32 cellular contexts compared by ENCODE assay signal in genomic region chr6:114361036-114361435, GRCh38. TPM values are rescaled to one million over a fixed set of nuclear protein-coding genes. Genes with fewer than 3 reads are reported as not detected.
"Had no signal": no experiment of that assay in that cellular context is flagged by ENCODE, and none has a peak within 500 bp of the region (broad histone marks: within the 10 kb centered on the region; RNA-seq: fewer than 3 reads in every experiment).

No MANE protein-coding gene starts in this region.

- H3K79me2 ChIP-seq: parathyroid adenoma had no signal

- H2AFZ ChIP-seq: parathyroid adenoma had no signal

- H3K27ac Mint-ChIP-seq: nephron; neural progenitor cell; progenitor cell of endocrine pancreas; stimulated activated effector memory CD8-positive, alpha-beta T cell treated with anti-CD3 and anti-CD28 coated beads, Interleukin-12 subunit alpha, Interleukin-12 subunit beta, amount 100 ng/mL, for 72 hours; stimulated activated naive B cell treated with anti-CD40 and anti-IgM and Interleukin-4, amounts not matched to agents 10 μg/mL and 1 μg/mL and 100 μg/mL, for 72 hours; stimulated activated naive CD8-positive, alpha-beta T cell treated with anti-CD3 and anti-CD28 coated beads, Interleukin-15, Interleukin-2, amounts not matched to agents 100 ng/mL and 50 ng/mL, for 24 hours had no signal

- H3K27me3 ChIP-seq: neural progenitor cell, ovary, right lobe of liver, sigmoid colon, stomach, thyroid gland, tibial nerve, upper lobe of left lung, vagina had no signal

- H3K36me3 Mint-ChIP-seq: neural progenitor cell; stimulated activated effector memory CD8-positive, alpha-beta T cell treated with anti-CD3 and anti-CD28 coated beads, Interleukin-12 subunit alpha, Interleukin-12 subunit beta, amount 100 ng/mL, for 72 hours; stimulated activated naive B cell treated with anti-CD40 and anti-IgM and Interleukin-4, amounts not matched to agents 10 μg/mL and 1 μg/mL and 100 μg/mL, for 72 hours had no signal

- H3K36me3 ChIP-seq: neural progenitor cell, ovary, right lobe of liver, sigmoid colon, stomach, thoracic aorta, thyroid gland, tibial nerve, upper lobe of left lung, vagina had no signal

- H3K4me1 Mint-ChIP-seq: nephron; stimulated activated effector memory CD8-positive, alpha-beta T cell treated with anti-CD3 and anti-CD28 coated beads, Interleukin-12 subunit alpha, Interleukin-12 subunit beta, amount 100 ng/mL, for 72 hours; stimulated activated naive B cell treated with anti-CD40 and anti-IgM and Interleukin-4, amounts not matched to agents 10 μg/mL and 1 μg/mL and 100 μg/mL, for 72 hours had no signal

- H3K9ac ChIP-seq: neural progenitor cell, parathyroid adenoma had no signal

- ATAC-seq: psoas muscle; right cardiac atrium; right lobe of liver; stimulated activated effector memory CD8-positive, alpha-beta T cell treated with anti-CD3 and anti-CD28 coated beads, Interleukin-12 subunit alpha, Interleukin-12 subunit beta, amount 100 ng/mL, for 72 hours; stimulated activated naive B cell treated with anti-CD40 and anti-IgM and Interleukin-4, amounts not matched to agents 10 μg/mL and 1 μg/mL and 100 μg/mL, for 72 hours had no signal

- H3K4me3 Mint-ChIP-seq: nephron; neural progenitor cell; stimulated activated effector memory CD8-positive, alpha-beta T cell treated with anti-CD3 and anti-CD28 coated beads, Interleukin-12 subunit alpha, Interleukin-12 subunit beta, amount 100 ng/mL, for 72 hours; stimulated activated naive B cell treated with anti-CD40 and anti-IgM and Interleukin-4, amounts not matched to agents 10 μg/mL and 1 μg/mL and 100 μg/mL, for 72 hours; stimulated activated naive CD8-positive, alpha-beta T cell treated with anti-CD3 and anti-CD28 coated beads, Interleukin-15, Interleukin-2, amounts not matched to agents 100 ng/mL and 50 ng/mL, for 24 hours had no signal

- H3K27ac ChIP-seq: neural progenitor cell, ovary, parathyroid adenoma, psoas muscle, right lobe of liver, sigmoid colon, stomach, thoracic aorta, thyroid gland, tibial nerve, upper lobe of left lung, vagina had no signal

- FAIRE-seq: small intestine, urothelium cell line had no signal

- DNase-seq: occipital lobe; ovary; posterior cingulate gyrus; psoas muscle; right cardiac atrium; right lobe of liver; sigmoid colon; small intestine; stimulated activated CD4-positive, alpha-beta T cell treated with anti-CD3 and anti-CD28 coated beads, Interleukin-15, amount 100 ng/mL, for 24 hours; stimulated activated CD4-positive, alpha-beta T cell treated with anti-CD3 and anti-CD28 coated beads, Interleukin-2, amount 100 ng/mL, for 24 hours; stimulated activated CD4-positive, alpha-beta T cell treated with anti-CD3 and anti-CD28 coated beads, Interleukin-2, amount 100 ng/mL, for 48 hours; stimulated activated CD4-positive, alpha-beta T cell treated with anti-CD3 and anti-CD28 coated beads, Interleukin-4, amount 100 ng/mL, for 24 hours; stimulated activated naive B cell treated with anti-CD40 and anti-IgM and Interleukin-4, amounts not matched to agents 10 μg/mL and 1 μg/mL and 100 μg/mL, for 72 hours; stimulated activated naive CD4-positive, alpha-beta T cell treated with Interleukin-2 at 50 U/mL for 16 hours; stomach; thyroid gland; trophoblast cell; upper lobe of left lung had no signal

- H3K9me3 ChIP-seq: ovary, psoas muscle, right lobe of liver, sigmoid colon, stomach, thoracic aorta, thyroid gland, tibial nerve, upper lobe of left lung, vagina had no signal

- H3K4me1 ChIP-seq: parathyroid adenoma, psoas muscle, right lobe of liver, thyroid gland, tibial nerve, upper lobe of left lung, vagina had no signal

- H3K27me3 Mint-ChIP-seq: progenitor cell of endocrine pancreas; stimulated activated naive B cell treated with anti-CD40 and anti-IgM and Interleukin-4, amounts not matched to agents 10 μg/mL and 1 μg/mL and 100 μg/mL, for 72 hours; stimulated activated naive CD8-positive, alpha-beta T cell treated with anti-CD3 and anti-CD28 coated beads, Interleukin-15, Interleukin-2, amounts not matched to agents 100 ng/mL and 50 ng/mL, for 24 hours had no signal

- H3K4me3 ChIP-seq: neural progenitor cell, ovary, psoas muscle, right lobe of liver, sigmoid colon, stomach, thoracic aorta, thyroid gland, tibial nerve, upper lobe of left lung, vagina had no signal

- H3K9me3 Mint-ChIP-seq: nephron; neural progenitor cell; stimulated activated naive CD8-positive, alpha-beta T cell treated with anti-CD3 and anti-CD28 coated beads, Interleukin-15, Interleukin-2, amounts not matched to agents 100 ng/mL and 50 ng/mL, for 24 hours had no signal

- H3K4me2 ChIP-seq: neural progenitor cell had no signal

RNA-seq across cellular contexts. Expression of gene HS3ST5, which starts 18.2 kb away (rescaled TPM):
- total RNA-seq: osteoblast, renal cortical epithelial cell, right cardiac atrium, right lobe of liver, subcutaneous adipose tissue, thoracic aorta, thyroid gland, vagina had no signal
- polyA plus RNA-seq: neural cell, ovary, right cardiac atrium had no signal
